Comparison of ENCODE assay signal across 8 cellular contexts in genomic region chr1:15975358-15975804, GRCh38. TPM values are rescaled to one million over a fixed set of nuclear protein-coding genes. Genes with fewer than 3 reads are reported as not detected.
DNase-seq lines count a peak whose midpoint lies in the region; ATAC-seq lines count a peak whose summit lies in the region.

No MANE protein-coding gene starts in this region.

- H3K4ac ChIP-seq in mesendoderm (ENCODE audit: low read depth, low read length) = no peak overlapping the region

- peaks cover 3% of the 10 kb centered on the region for H3K9me3 Mint-ChIP-seq in activated CD4-positive, alpha-beta T cell treated with anti-CD3 and anti-CD28 coated beads, Interleukin-2, amount 10 ng/mL, durations not matched to agents 7 days and 5 days

- H3K56ac ChIP-seq in mesendoderm (ENCODE audit: low read length) = peak overlapping the region; percentile 98

- no peak overlapping the region for H2BK5ac ChIP-seq in mesendoderm (ENCODE audit: low read length)

- H3K4me1 Mint-ChIP-seq in activated CD4-positive, alpha-beta T cell treated with anti-CD3 and anti-CD28 coated beads, Interleukin-2, amount 10 ng/mL, durations not matched to agents 7 days and 5 days = peaks cover 33% of the 10 kb centered on the region

- H3K4me3 ChIP-seq in ectodermal cell (ENCODE audit: insufficient read depth, low read depth, low read length) (peak overlapping the region; percentile 83), mesendoderm (ENCODE audit: low read length) (peak overlapping the region; percentile 91)

- CTCF ChIA-PET in activated CD4-positive, alpha-beta T cell treated with anti-CD3 and anti-CD28 coated beads, Interleukin-2, amount 10 ng/mL, durations not matched to agents 7 days and 5 days (lab: Charles Lee) = interaction anchor here (0.6 to 2.0 kb wide), 12 partner anchors 8 to 183 kb away, joined by 3 to 5 read pairs (median 4); no protein-coding TSS in a partner anchor

- DNase-seq in DMS53 (lab: John Stamatoyannopoulos, UW) (peak; percentile 65), DMS53 treated with DMSO at 0.1 percent for 48 hours (lab: John Stamatoyannopoulos, UW; ENCODE audit: unreplicated experiment) (no peak), NCI-H1092 (lab: John Stamatoyannopoulos, UW) (peak; percentile 38), mesendoderm (peak; percentile 85)
- DNase-seq in activated CD4-positive, alpha-beta T cell treated with anti-CD3 and anti-CD28 coated beads, Interleukin-2, amount 10 ng/mL, durations not matched to agents 7 days and 5 days = peak; percentile 64
- peak; percentile 78 to 84 for DNase-seq in stimulated activated CD8-positive, alpha-beta memory T cell treated with anti-CD3 and anti-CD28 coated beads, Interleukin-15, amount 100 ng/mL, for 48 hours (ENCODE audit: low read depth in 2 of 2)

- H3K27me3 ChIP-seq in ectodermal cell (ENCODE audit: control insufficient read depth, insufficient read depth, low read length, poor library complexity, severe bottlenecking) (no peaks in the 10 kb centered on the region), mesendoderm (ENCODE audit: insufficient read depth, low read length, poor library complexity) (no peaks in the 10 kb centered on the region)

- peaks cover 6% of the 10 kb centered on the region for H3K79me1 ChIP-seq in mesendoderm (ENCODE audit: low read length)

- H3K36me3 ChIP-seq in ectodermal cell (ENCODE audit: control insufficient read depth, insufficient read depth, low read length) (no peaks in the 10 kb centered on the region), mesendoderm (ENCODE audit: control insufficient read depth, insufficient read depth, low read length) (no peaks in the 10 kb centered on the region)

- no peak overlapping the region for H4K8ac ChIP-seq in mesendoderm (ENCODE audit: low read depth, low read length)

- peak; percentile 57 for ATAC-seq in HG02588 (IDR thresholded peaks at IDR 0.05; ENCODE audit: unreplicated experiment)

- H3K36me3 Mint-ChIP-seq in activated CD4-positive, alpha-beta T cell treated with anti-CD3 and anti-CD28 coated beads, Interleukin-2, amount 10 ng/mL, durations not matched to agents 7 days and 5 days (ENCODE audit: low read depth) = peaks cover 25% of the 10 kb centered on the region

- H3K4me3 Mint-ChIP-seq in activated CD4-positive, alpha-beta T cell treated with anti-CD3 and anti-CD28 coated beads, Interleukin-2, amount 10 ng/mL, durations not matched to agents 7 days and 5 days = peak overlapping the region; percentile 91

- H3K9ac ChIP-seq in mesendoderm (ENCODE audit: low read length) = peak overlapping the region; percentile 92

- H2BK120ac ChIP-seq in mesendoderm (ENCODE audit: low read depth, low read length) = no peak overlapping the region

- no peaks in the 10 kb centered on the region for H3K27me3 Mint-ChIP-seq in activated CD4-positive, alpha-beta T cell treated with anti-CD3 and anti-CD28 coated beads, Interleukin-2, amount 10 ng/mL, durations not matched to agents 7 days and 5 days

- no peak overlapping the region for H3K23ac ChIP-seq in mesendoderm (ENCODE audit: low read length)

- no peak overlapping the region for H2BK15ac ChIP-seq in mesendoderm (replicated peaks; ENCODE audit: low read depth)

- H2AK5ac ChIP-seq in mesendoderm (ENCODE audit: low read length) = no peak overlapping the region

- H3K9me3 ChIP-seq in ectodermal cell (ENCODE audit: control insufficient read depth, low read length) = no peaks in the 10 kb centered on the region

- peak overlapping the region; percentile 54 for H3K27ac Mint-ChIP-seq in activated CD4-positive, alpha-beta T cell treated with anti-CD3 and anti-CD28 coated beads, Interleukin-2, amount 10 ng/mL, durations not matched to agents 7 days and 5 days

- H4K5ac ChIP-seq in mesendoderm (ENCODE audit: low read length) = no peak overlapping the region

- peak overlapping the region; percentile 96 for H3K27ac ChIP-seq in ectodermal cell (ENCODE audit: insufficient read depth, low read depth, low read length, poor library complexity, severe bottlenecking)
- peak overlapping the region; percentile 25 for H3K27ac ChIP-seq in mesendoderm (ENCODE audit: low read depth, low read length)

- WGBS in ectodermal cell, 2 experiments = 1% methylated on average over 47 of the region's 47 CpGs
- WGBS in mesendoderm (ENCODE audit: extremely low coverage, insufficient coverage, low lambda C conversion rate) = no CpG with 5 or more reads among the region's 47 CpGs

- H3K79me2 ChIP-seq in mesendoderm (ENCODE audit: control insufficient read depth, insufficient read depth, low read length) = no peaks in the 10 kb centered on the region

- peak overlapping the region; percentile 82 for H3K18ac ChIP-seq in mesendoderm (ENCODE audit: low read length)

- H3K4me2 ChIP-seq in mesendoderm (ENCODE audit: low read length) = peak overlapping the region; percentile 95

- H3K4me1 ChIP-seq in ectodermal cell (ENCODE audit: control insufficient read depth, insufficient read depth, low read length) (no peaks in the 10 kb centered on the region), mesendoderm (ENCODE audit: control insufficient read depth, low read depth, low read length) (peaks cover 3% of the 10 kb centered on the region)

- POLR2A ChIA-PET in activated CD4-positive, alpha-beta T cell treated with anti-CD3 and anti-CD28 coated beads, Interleukin-2, amount 10 ng/mL, durations not matched to agents 7 days and 5 days (lab: Charles Lee) = interaction anchor here (1.0 to 1.6 kb wide), 2 partner anchors 11 to 16 kb away, joined by 3 to 4 read pairs; no protein-coding TSS in a partner anchor

RNA-seq across cellular contexts. Expression of gene ZBTB17, which starts 0.5 kb away (rescaled TPM):
- 10 to 100 TPM; 34.8 to 38.8 TPM for total RNA-seq in activated CD4-positive, alpha-beta T cell treated with anti-CD3 and anti-CD28 coated beads, Interleukin-2, amount 10 ng/mL, durations not matched to agents 7 days and 5 days
- polyA plus RNA-seq in ectodermal cell (2013, experiment 1 of 4) = 37.2 TPM
- 32.1 TPM for polyA plus RNA-seq in ectodermal cell (2013, experiment 2 of 4)
- polyA plus RNA-seq in ectodermal cell (2013, experiment 3 of 4) = 25.8 TPM
- polyA plus RNA-seq in ectodermal cell (2013, experiment 4 of 4) = 27.4 TPM
- 16.0 TPM for polyA plus RNA-seq in mesendoderm (2013, experiment 1 of 2)
- 15.4 TPM for polyA plus RNA-seq in mesendoderm (2013, experiment 2 of 2)

RNA-seq across cellular contexts. Expression of gene SRARP, which starts 28.7 kb away (rescaled TPM):
- not detected for total RNA-seq in activated CD4-positive, alpha-beta T cell treated with anti-CD3 and anti-CD28 coated beads, Interleukin-2, amount 10 ng/mL, durations not matched to agents 7 days and 5 days
- not detected for polyA plus RNA-seq in ectodermal cell (2013, experiment 1 of 4)
- polyA plus RNA-seq in ectodermal cell (2013, experiment 2 of 4) = not detected
- polyA plus RNA-seq in ectodermal cell (2013, experiment 3 of 4) = not detected
- polyA plus RNA-seq in ectodermal cell (2013, experiment 4 of 4) = not detected
- 0.03 TPM for polyA plus RNA-seq in mesendoderm (2013, experiment 1 of 2)
- polyA plus RNA-seq in mesendoderm (2013, experiment 2 of 2) = 0.04 TPM

RNA-seq across cellular contexts. Expression of gene HSPB7, which starts 42.5 kb away (rescaled TPM):
- not detected for total RNA-seq in activated CD4-positive, alpha-beta T cell treated with anti-CD3 and anti-CD28 coated beads, Interleukin-2, amount 10 ng/mL, durations not matched to agents 7 days and 5 days
- polyA plus RNA-seq in ectodermal cell (2013, experiment 1 of 4) = not detected
- not detected for polyA plus RNA-seq in ectodermal cell (2013, experiment 2 of 4)
- polyA plus RNA-seq in ectodermal cell (2013, experiment 3 of 4) = 0.27 TPM
- polyA plus RNA-seq in ectodermal cell (2013, experiment 4 of 4) = not detected
- 0.03 TPM for polyA plus RNA-seq in mesendoderm (2013, experiment 1 of 2)
- 0.07 TPM for polyA plus RNA-seq in mesendoderm (2013, experiment 2 of 2)

RNA-seq across cellular contexts. Expression of gene CLCNKA, which starts 46.5 kb away (rescaled TPM):
- total RNA-seq in activated CD4-positive, alpha-beta T cell treated with anti-CD3 and anti-CD28 coated beads, Interleukin-2, amount 10 ng/mL, durations not matched to agents 7 days and 5 days = not detected
- polyA plus RNA-seq in ectodermal cell (2013, experiment 1 of 4) = not detected
- polyA plus RNA-seq in ectodermal cell (2013, experiment 2 of 4) = not detected
- polyA plus RNA-seq in ectodermal cell (2013, experiment 3 of 4) = not detected
- not detected for polyA plus RNA-seq in ectodermal cell (2013, experiment 4 of 4)
- polyA plus RNA-seq in mesendoderm (2013, experiment 1 of 2) = 0.29 TPM
- polyA plus RNA-seq in mesendoderm (2013, experiment 2 of 2) = 0.28 TPM
